In genomic region chr2:158923180-158923594, GRCh38 we compare ENCODE assay signal across 15 cellular contexts. TPM values are rescaled to one million over a fixed set of nuclear protein-coding genes. Genes with fewer than 3 reads are reported as not detected.
DNase-seq lines count a peak whose midpoint lies in the region; ATAC-seq and TF ChIP-seq lines count a peak whose summit lies in the region.
"Had no signal": no experiment of that assay in that cellular context is flagged by ENCODE, and none has a peak within 500 bp of the region (broad histone marks: within the 10 kb centered on the region; RNA-seq: fewer than 3 reads in every experiment).

No MANE protein-coding gene starts in this region.

- POLR2A ChIA-PET in IMR-90 (lab: Charles Lee; ENCODE audit: unreplicated experiment), result no interaction called here
- POLR2A ChIA-PET in SK-N-SH (lab: Yijun Ruan, JAX), result no interaction called here
- POLR2A ChIA-PET in CD4-positive, alpha-beta T cell (lab: Charles Lee), result no interaction called here
- POLR2A ChIA-PET in activated CD4-positive, alpha-beta T cell treated with anti-CD3 and anti-CD28 coated beads for 36 hours (lab: Charles Lee), result no interaction called here

- H3K9me3 Mint-ChIP-seq in mesothelial cell of epicardium, result peaks cover 9% of the 10 kb centered on the region
- H3K9me3 Mint-ChIP-seq in CD4-positive, alpha-beta T cell, result no peaks in the 10 kb centered on the region
- no peaks in the 10 kb centered on the region for H3K9me3 Mint-ChIP-seq in stimulated activated memory B cell treated with anti-CD40 and anti-IgM and Interleukin-4, amounts not matched to agents 10 μg/mL and 1 μg/mL and 100 μg/mL, for 72 hours
- H3K9me3 Mint-ChIP-seq in activated CD4-positive, alpha-beta T cell treated with anti-CD3 and anti-CD28 coated beads for 36 hours (ENCODE audit: low read depth), result no peaks in the 10 kb centered on the region
- H3K9me3 Mint-ChIP-seq: activated naive CD8-positive, alpha-beta T cell treated with anti-CD3 and anti-CD28 coated beads, Interleukin-2, amount 50 U/mL, for 24 hours; CD8-positive, alpha-beta T cell had no signal

- peak overlapping the region; percentile 58 for H3K4ac ChIP-seq in IMR-90 (ENCODE audit: low read depth, low read length)

- peak overlapping the region in 1 of 2 experiments; percentile 55; a peak in 2 of 4 replicates for H4K8ac ChIP-seq in IMR-90 (ENCODE audit: low read depth in 2 of 2, low read length in 2 of 2)

- WGBS in IMR-90 (ENCODE audit: extremely low coverage in 2 of 2, insufficient read length in 1 of 2), 2 experiments, result no CpG with 5 or more reads among the region's 3 CpGs
- WGBS in SK-N-SH (ENCODE audit: low lambda C conversion rate), result 65% methylated on average over 3 of the region's 3 CpGs

- H3K4me3 ChIP-seq in IMR-90 (ENCODE audit: insufficient read depth, low read depth, low read length), result no peak overlapping the region
- no peak overlapping the region for H3K4me3 ChIP-seq in SK-N-SH (ENCODE audit: low read depth in 2 of 2, low read length in 1 of 2)
- H3K4me3 ChIP-seq: GM12878, transverse colon had no signal

- 0 out of 2 replicates have a peak overlapping the region, but pooled peaks have one; percentile 29 for H3K56ac ChIP-seq in IMR-90 (ENCODE audit: extremely low read depth, insufficient read depth, low read length)

- H3K4me1 ChIP-seq in IMR-90 (ENCODE audit: control insufficient read depth, insufficient read depth, low read length) (peaks cover 9% of the 10 kb centered on the region), SK-N-SH (ENCODE audit: control insufficient read depth in 1 of 2, insufficient read depth in 2 of 2, low read depth in 1 of 2, low read length in 1 of 2) (peaks cover 7 to 11% of the 10 kb centered on the region in 2 experiments; a peak in 3 of 4 replicates)
- H3K4me1 ChIP-seq: transverse colon had no signal

- no peaks in the 10 kb centered on the region for H3K79me1 ChIP-seq in IMR-90 (ENCODE audit: low read depth in 1 of 2, low read length in 2 of 2)

- H2BK5ac ChIP-seq in IMR-90 (ENCODE audit: low read depth, low read length, poor library complexity, severe bottlenecking), result no peak overlapping the region

- H3K14ac ChIP-seq in IMR-90 (replicated peaks; ENCODE audit: low read depth, low read length), result peak overlapping the region; percentile 37; the same call in 1 of the 2 replicates

- H4K91ac ChIP-seq in IMR-90 (ENCODE audit: insufficient read depth, low read depth, low read length), result peak overlapping the region; percentile 10; the same call in 1 of the 2 replicates

- H3K36me3 Mint-ChIP-seq in mesothelial cell of epicardium, result peaks cover 9% of the 10 kb centered on the region
- no peaks in the 10 kb centered on the region for H3K36me3 Mint-ChIP-seq in CD4-positive, alpha-beta T cell (ENCODE audit: low read depth)
- no peaks in the 10 kb centered on the region for H3K36me3 Mint-ChIP-seq in stimulated activated memory B cell treated with anti-CD40 and anti-IgM and Interleukin-4, amounts not matched to agents 10 μg/mL and 1 μg/mL and 100 μg/mL, for 72 hours
- H3K36me3 Mint-ChIP-seq in activated CD4-positive, alpha-beta T cell treated with anti-CD3 and anti-CD28 coated beads for 36 hours (ENCODE audit: low read depth), result no peaks in the 10 kb centered on the region
- H3K36me3 Mint-ChIP-seq: CD8-positive, alpha-beta T cell had no signal

- no peaks in the 10 kb centered on the region for H3K9me2 ChIP-seq in SK-N-SH

- intact Hi-C loops in IMR-90 (cut with micrococcal nuclease), result no loop called here
- intact Hi-C loops in CD4-positive, alpha-beta T cell (cut with DNase I, micrococcal nuclease), result no loop called here
- intact Hi-C loops in activated CD4-positive, alpha-beta T cell treated with anti-CD3 and anti-CD28 coated beads for 36 hours (cut with DNase I, micrococcal nuclease), result no loop called here

- peaks cover 41% of the 10 kb centered on the region for H3K4me1 Mint-ChIP-seq in mesothelial cell of epicardium
- H3K4me1 Mint-ChIP-seq in CD4-positive, alpha-beta T cell (ENCODE audit: low read depth), result no peaks in the 10 kb centered on the region
- peaks cover 8% of the 10 kb centered on the region for H3K4me1 Mint-ChIP-seq in stimulated activated memory B cell treated with anti-CD40 and anti-IgM and Interleukin-4, amounts not matched to agents 10 μg/mL and 1 μg/mL and 100 μg/mL, for 72 hours
- no peaks in the 10 kb centered on the region for H3K4me1 Mint-ChIP-seq in activated CD4-positive, alpha-beta T cell treated with anti-CD3 and anti-CD28 coated beads for 36 hours
- H3K4me1 Mint-ChIP-seq: activated naive CD8-positive, alpha-beta T cell treated with anti-CD3 and anti-CD28 coated beads, Interleukin-2, amount 50 U/mL, for 24 hours had no signal

- in situ Hi-C loops in IMR-90 (cut with MboI; ENCODE audit: low sequenced_read_pairs), result no loop called here

- H3K4me3 Mint-ChIP-seq in mesothelial cell of epicardium, result peak overlapping the region; percentile 13
- no peak overlapping the region for H3K4me3 Mint-ChIP-seq in CD4-positive, alpha-beta T cell
- H3K4me3 Mint-ChIP-seq in stimulated activated memory B cell treated with anti-CD40 and anti-IgM and Interleukin-4, amounts not matched to agents 10 μg/mL and 1 μg/mL and 100 μg/mL, for 72 hours, result no peak overlapping the region
- no peak overlapping the region for H3K4me3 Mint-ChIP-seq in activated CD4-positive, alpha-beta T cell treated with anti-CD3 and anti-CD28 coated beads for 36 hours
- H3K4me3 Mint-ChIP-seq: activated naive CD8-positive, alpha-beta T cell treated with anti-CD3 and anti-CD28 coated beads, Interleukin-2, amount 50 U/mL, for 24 hours; CD8-positive, alpha-beta T cell had no signal

- no peaks in the 10 kb centered on the region for H3K9me3 ChIP-seq in IMR-90 (ENCODE audit: control insufficient read depth, insufficient read depth, low read length)
- H3K9me3 ChIP-seq in SK-N-SH, result no peaks in the 10 kb centered on the region
- no peaks in the 10 kb centered on the region for H3K9me3 ChIP-seq in CD4-positive, alpha-beta T cell (ENCODE audit: control insufficient read depth, low read length)
- H3K9me3 ChIP-seq: transverse colon had no signal

- H2AK5ac ChIP-seq in IMR-90 (ENCODE audit: low read depth, low read length), result peak overlapping the region; percentile 31; the same call in 1 of the 2 replicates

- H3F3A ChIP-seq in SK-N-SH (replicated peaks; ENCODE audit: insufficient read depth), result peaks cover 3% of the 10 kb centered on the region

- H3K18ac ChIP-seq in IMR-90 (ENCODE audit: low read depth, low read length), result peak overlapping the region; percentile 64

- H3K79me2 ChIP-seq in SK-N-SH (ENCODE audit: insufficient read depth), result no peaks in the 10 kb centered on the region

- H2BK15ac ChIP-seq in IMR-90 (ENCODE audit: low read depth, low read length), result peak overlapping the region; percentile 49; the same call in 1 of the 3 replicates

- TF ChIP-seq RAD21 in IMR-90 (IDR thresholded peaks at IDR 0.05; ENCODE audit: low read length) (no peak), SK-N-SH (IDR thresholded peaks at IDR 0.05; ENCODE audit: low read length) (no peak)

- H2BK120ac ChIP-seq in IMR-90 (ENCODE audit: low read depth, low read length), result peak overlapping the region; percentile 44

- no peaks in the 10 kb centered on the region for H4K20me1 ChIP-seq in IMR-90 (ENCODE audit: insufficient read depth, low read length)
- H4K20me1 ChIP-seq in SK-N-SH (ENCODE audit: insufficient read depth), result no peaks in the 10 kb centered on the region

- H3K27me3 ChIP-seq in IMR-90 (ENCODE audit: control insufficient read depth, insufficient read depth, low read length) (no peaks in the 10 kb centered on the region), SK-N-SH (ENCODE audit: insufficient read depth) (no peaks in the 10 kb centered on the region)
- no peaks in the 10 kb centered on the region for H3K27me3 ChIP-seq in CD4-positive, alpha-beta T cell (ENCODE audit: control insufficient read depth, insufficient read depth, low read length)
- H3K27me3 ChIP-seq: transverse colon had no signal

- H3K36me3 ChIP-seq in IMR-90 (ENCODE audit: control insufficient read depth, insufficient read depth, low read length) (no peaks in the 10 kb centered on the region), SK-N-SH (replicated peaks in 1 of 2; ENCODE audit: control insufficient read depth in 1 of 2, insufficient read depth in 2 of 2, low read length in 1 of 2) (no peaks in the 10 kb centered on the region)
- H3K36me3 ChIP-seq: transverse colon had no signal

- DNase-seq in DMS79 treated with DMSO at 0.1 percent for 48 hours (lab: John Stamatoyannopoulos, UW) (peak; percentile 96), IMR-90 (no peak), SK-N-SH (peak; percentile 42), mesothelial cell of epicardium (ENCODE audit: low spot score in 2 of 2, unreplicated experiment in 2 of 2) (peak; percentile 41 to 80)
- DNase-seq in CD4-positive, alpha-beta T cell, result no peak
- no peak for DNase-seq in activated CD4-positive, alpha-beta T cell treated with anti-CD3 and anti-CD28 coated beads for 36 hours
- DNase-seq in activated CD4-positive, alpha-beta T cell treated with anti-CD3 and anti-CD28 coated beads, Interleukin-2, amount 50 U/mL, for 1 hour, result no peak
- DNase-seq: activated naive CD8-positive, alpha-beta T cell treated with anti-CD3 and anti-CD28 coated beads, Interleukin-2, amount 50 U/mL, for 24 hours; CD8-positive, alpha-beta T cell; hypothalamus; NCI-H1694; transverse colon had no signal

- H3K27ac ChIP-seq in IMR-90 (ENCODE audit: insufficient read depth, low read length) (no peak overlapping the region), SK-N-SH (ENCODE audit: low read depth in 2 of 2, low read length in 1 of 2) (peak overlapping the region in 1 of 2 experiments; percentile 20; a peak in 1 of 4 replicates)
- no peak overlapping the region for H3K27ac ChIP-seq in CD4-positive, alpha-beta T cell (ENCODE audit: low read depth, low read length)
- H3K27ac ChIP-seq: transverse colon had no signal

- dilution Hi-C loops in IMR-90 (cut with HindIII; ENCODE audit: low sequenced_read_pairs, unreplicated experiment), result loop anchor here (25.0 kb wide), 1 partner anchor 189 kb away; no protein-coding TSS in a partner anchor

- H3K23ac ChIP-seq in IMR-90 (ENCODE audit: low read depth, low read length), result no peak overlapping the region

- H3K9me1 ChIP-seq in IMR-90 (ENCODE audit: insufficient read depth, low read length), result peaks cover 3% of the 10 kb centered on the region; the same call in 1 of the 2 replicates

- peak overlapping the region; percentile 50; the same call in 1 of the 2 replicates for H4K5ac ChIP-seq in IMR-90 (ENCODE audit: low read depth, low read length)

- TF ChIP-seq POLR2A in IMR-90 (IDR thresholded peaks at IDR 0.05; ENCODE audit: low read depth, low read length), result no peak

- peak in 1 of 2 experiments; percentile 14; a peak in 1 of 4 replicates for TF ChIP-seq EP300 in SK-N-SH (IDR thresholded peaks at IDR 0.05; ENCODE audit: borderline replicate concordance in 1 of 2, low read depth in 1 of 2, low read length in 1 of 2)

- no peak overlapping the region for H2AK9ac ChIP-seq in IMR-90 (replicated peaks; ENCODE audit: low read depth, low read length, poor library complexity)

- ATAC-seq in IMR-90 (ENCODE audit: low read depth), result peak; percentile 28
- ATAC-seq in CD4-positive, alpha-beta T cell (ENCODE audit: poor library complexity), result no peak
- no peak for ATAC-seq in stimulated activated memory B cell treated with anti-CD40 and anti-IgM and Interleukin-4, amounts not matched to agents 10 μg/mL and 1 μg/mL and 100 μg/mL, for 72 hours
- ATAC-seq in activated CD4-positive, alpha-beta T cell treated with anti-CD3 and anti-CD28 coated beads for 36 hours, result no peak
- ATAC-seq: activated naive CD8-positive, alpha-beta T cell treated with anti-CD3 and anti-CD28 coated beads, Interleukin-2, amount 50 U/mL, for 24 hours; CD8-positive, alpha-beta T cell; GM12878; Panc1 had no signal

- CTCF ChIA-PET in IMR-90 (lab: Yijun Ruan, JAX), result no interaction called here
- CTCF ChIA-PET in SK-N-SH (lab: Yijun Ruan, JAX), result interaction anchor here (1.5 kb wide), 1 partner anchor 22 kb away, joined by 5 read pairs; no protein-coding TSS in a partner anchor
- CTCF ChIA-PET in CD4-positive, alpha-beta T cell (lab: Charles Lee), result no interaction called here
- CTCF ChIA-PET in activated CD4-positive, alpha-beta T cell treated with anti-CD3 and anti-CD28 coated beads for 36 hours (lab: Charles Lee), result no interaction called here

- H3K4me2 ChIP-seq in IMR-90 (ENCODE audit: low read depth, low read length), result no peak overlapping the region
- H3K4me2 ChIP-seq in SK-N-SH, result peak overlapping the region; percentile 31

- H3K27ac Mint-ChIP-seq in mesothelial cell of epicardium, result peak overlapping the region; percentile 91
- H3K27ac Mint-ChIP-seq in CD4-positive, alpha-beta T cell, result no peak overlapping the region
- H3K27ac Mint-ChIP-seq in stimulated activated memory B cell treated with anti-CD40 and anti-IgM and Interleukin-4, amounts not matched to agents 10 μg/mL and 1 μg/mL and 100 μg/mL, for 72 hours, result no peak overlapping the region
- H3K27ac Mint-ChIP-seq in activated CD4-positive, alpha-beta T cell treated with anti-CD3 and anti-CD28 coated beads for 36 hours, result no peak overlapping the region
- H3K27ac Mint-ChIP-seq: activated naive CD8-positive, alpha-beta T cell treated with anti-CD3 and anti-CD28 coated beads, Interleukin-2, amount 50 U/mL, for 24 hours; CD8-positive, alpha-beta T cell had no signal

- no TSS peak for BruUV-seq in IMR-90 (replicated peaks; lab: Mats Ljungman, UMichigan)

- H3K9ac ChIP-seq in IMR-90 (ENCODE audit: low read depth, low read length), result no peak overlapping the region
- no peak overlapping the region for H3K9ac ChIP-seq in SK-N-SH

- H2BK20ac ChIP-seq in IMR-90 (ENCODE audit: low read depth, low read length), result peak overlapping the region; percentile 48

- TF ChIP-seq CTCF in IMR-90 (conservative IDR thresholded peaks at IDR 0.05; ENCODE audit: low read depth, low read length), result no peak
- no peak for TF ChIP-seq CTCF in SK-N-SH (IDR thresholded peaks at IDR 0.05)
- TF ChIP-seq CTCF in mesothelial cell of epicardium (IDR thresholded peaks at IDR 0.05; ENCODE audit: unreplicated experiment), result no peak
- no peak for TF ChIP-seq CTCF in CD4-positive, alpha-beta T cell (IDR thresholded peaks at IDR 0.05)

- H3K27me3 Mint-ChIP-seq in mesothelial cell of epicardium (ENCODE audit: low read depth), result no peaks in the 10 kb centered on the region
- H3K27me3 Mint-ChIP-seq in CD4-positive, alpha-beta T cell, result peaks cover 6% of the 10 kb centered on the region
- H3K27me3 Mint-ChIP-seq in stimulated activated memory B cell treated with anti-CD40 and anti-IgM and Interleukin-4, amounts not matched to agents 10 μg/mL and 1 μg/mL and 100 μg/mL, for 72 hours, result no peaks in the 10 kb centered on the region
- peaks cover 2% of the 10 kb centered on the region for H3K27me3 Mint-ChIP-seq in activated CD4-positive, alpha-beta T cell treated with anti-CD3 and anti-CD28 coated beads for 36 hours

- H2AFZ ChIP-seq in IMR-90 (replicated peaks; ENCODE audit: low read length, poor library complexity) (no peak overlapping the region), SK-N-SH (ENCODE audit: low read depth) (no peak overlapping the region)

RNA-seq across cellular contexts. Expression of gene TANC1, which starts 45.3 kb away (rescaled TPM):
- total RNA-seq in IMR-90 (2012; rRNA removed) (12.8 and 12.9 TPM in 2 replicates), mesothelial cell of epicardium (132 to 138 TPM (median 134 TPM) in 3 replicates)
- polyA plus RNA-seq in IMR-90 (2012; rRNA removed) (10.1 and 10.2 TPM in 2 replicates), SK-N-SH (2012; rRNA removed) (19.2 and 23.8 TPM in 2 replicates)
- 3.6 and 5.0 TPM in 2 replicates for polyA plus RNA-seq in IMR-90 (2012; cell fraction: cytosol; rRNA removed)
- polyA plus RNA-seq in IMR-90 (2012; cell fraction: nucleus; rRNA removed; ENCODE audit: low replicate concordance), result 27.3 and 53.0 TPM in 2 replicates
- polyA plus RNA-seq in SK-N-SH (2012; cell fraction: cytosol; rRNA removed), result 11.4 and 13.0 TPM in 2 replicates
- polyA plus RNA-seq in SK-N-SH (2012; cell fraction: nucleus; rRNA removed), result 58.0 and 76.7 TPM in 2 replicates
- under 1 TPM; 0.41 to 0.47 TPM for total RNA-seq in CD4-positive, alpha-beta T cell
- 1 to 10 TPM in 1 of 2 experiments, under 1 TPM in 1; 0.89 to 1.1 TPM for total RNA-seq in activated CD4-positive, alpha-beta T cell treated with anti-CD3 and anti-CD28 coated beads for 36 hours

Comparison
In these comparisons a context has a peak if more than half of its experiments do, and no peak if none do; other contexts are left out.
1. DNase-seq: peak in DMS79 treated with DMSO at 0.1 percent for 48 hours (single experiment), SK-N-SH (single experiment) and mesothelial cell of epicardium (2 of 2); none in IMR-90 (single experiment), CD4-positive, alpha-beta T cell (0 of 10), activated CD4-positive, alpha-beta T cell treated with anti-CD3 and anti-CD28 coated beads for 36 hours (single experiment) and activated CD4-positive, alpha-beta T cell treated with anti-CD3 and anti-CD28 coated beads, Interleukin-2, amount 50 U/mL, for 1 hour (single experiment).